ENCODE assay signal across 8 cellular contexts in the genomic region with DNA sequence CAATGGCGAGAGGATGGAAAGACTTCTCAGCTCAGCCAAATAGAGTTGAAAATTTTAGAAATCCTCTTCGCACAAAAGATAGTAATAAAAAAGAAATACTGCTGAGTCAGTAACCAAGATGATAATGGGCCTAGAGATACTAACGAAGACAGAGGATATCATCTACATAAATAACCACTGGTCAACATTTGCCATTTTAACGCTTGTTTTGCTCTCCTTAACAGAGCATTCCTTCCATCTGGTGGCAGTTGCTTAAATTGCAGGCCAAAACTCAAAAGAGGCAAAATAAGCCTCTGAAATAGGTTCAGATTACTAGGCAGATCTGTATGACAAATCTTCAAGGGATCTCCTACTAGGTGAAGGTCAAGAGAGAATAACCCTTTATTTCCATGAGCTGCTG. TPM values are rescaled to one million over a fixed set of nuclear protein-coding genes. Genes with fewer than 3 reads are reported as not detected.
DNase-seq lines count a peak whose midpoint lies in the region; ATAC-seq and TF ChIP-seq lines count a peak whose summit lies in the region.
"Had no signal": no experiment of that assay in that cellular context is flagged by ENCODE, and none has a peak within 500 bp of the region (broad histone marks: within the 10 kb centered on the region; RNA-seq: fewer than 3 reads in every experiment).

No MANE protein-coding gene starts in this region.

- CTCF ChIA-PET in mammary epithelial cell (lab: Charles Lee; ENCODE audit: low non-redundant PET), result no interaction called here

- no peak overlapping the region for H3K9ac ChIP-seq in Karpas-422 (ENCODE audit: low read length)
- no peak overlapping the region for H3K9ac ChIP-seq in mammary epithelial cell (ENCODE audit: insufficient read depth, low read length)
- H3K9ac ChIP-seq in neural progenitor cell, result no peak overlapping the region

- no peaks in the 10 kb centered on the region for H3K27me3 Mint-ChIP-seq in neural progenitor cell (ENCODE audit: insufficient read depth, low read depth)

- no peaks in the 10 kb centered on the region for H3K27me3 ChIP-seq in GM06990 (replicated peaks; ENCODE audit: control insufficient read depth, insufficient read depth, low read length)
- H3K27me3 ChIP-seq in Karpas-422 (ENCODE audit: low read length), result no peaks in the 10 kb centered on the region
- no peaks in the 10 kb centered on the region for H3K27me3 ChIP-seq in mammary epithelial cell (ENCODE audit: insufficient read depth, low read length)
- no peaks in the 10 kb centered on the region for H3K27me3 ChIP-seq in neural progenitor cell

- peaks cover 9% of the 10 kb centered on the region for H3K9me3 Mint-ChIP-seq in neural progenitor cell

- intact Hi-C loops in mammary epithelial cell (cut with micrococcal nuclease), result loop anchor here (2.0 to 10.0 kb wide), 4 partner anchors 175 to 985 kb away; partner anchors contain the start of gene ATP11C

- in situ Hi-C loops in mammary epithelial cell (cut with MboI; ENCODE audit: low sequenced_read_pairs in 2 of 2), result no loop called here

- TF ChIP-seq CTCF in GM06990 (IDR thresholded peaks at IDR 0.05; ENCODE audit: insufficient read depth, low read length, poor library complexity, severe bottlenecking), result peak; percentile 44
- peak; percentile 37 to 48 for TF ChIP-seq CTCF in mammary epithelial cell (conservative IDR thresholded peaks at IDR 0.05 in 1 of 2, IDR thresholded peaks at IDR 0.05 in 1 of 2; ENCODE audit: extremely low read depth in 1 of 2, insufficient read depth in 1 of 2, low read depth in 1 of 2, low read length in 2 of 2)
- peak; percentile 57 for TF ChIP-seq CTCF in neural progenitor cell (IDR thresholded peaks at IDR 0.05)

- H3K4me1 Mint-ChIP-seq in neural progenitor cell, result no peaks in the 10 kb centered on the region

- no peak overlapping the region for H3K4me3 Mint-ChIP-seq in neural progenitor cell
- H3K4me3 Mint-ChIP-seq: T-helper 2 cell treated with Interferon-gamma antibody and Interleukin-4, amounts not matched to agents 5 μg/mL and 100 μg/mL, for 36 hours had no signal

- no peak overlapping the region for H3K4me2 ChIP-seq in Karpas-422 (ENCODE audit: low read depth, low read length, poor library complexity, severe bottlenecking)
- no peak overlapping the region for H3K4me2 ChIP-seq in mammary epithelial cell (ENCODE audit: insufficient read depth, low read depth, low read length)
- H3K4me2 ChIP-seq in neural progenitor cell, result no peak overlapping the region

- H3K4me1 ChIP-seq in Karpas-422 (ENCODE audit: low read length) (no peaks in the 10 kb centered on the region), mammary epithelial cell (ENCODE audit: insufficient read depth, low read length) (peaks cover 7% of the 10 kb centered on the region), neural progenitor cell (no peaks in the 10 kb centered on the region)

- H3K36me3 Mint-ChIP-seq in neural progenitor cell, result peaks cover 23% of the 10 kb centered on the region

- no peak overlapping the region for H3K27ac Mint-ChIP-seq in neural progenitor cell
- H3K27ac Mint-ChIP-seq: T-helper 2 cell treated with Interferon-gamma antibody and Interleukin-4, amounts not matched to agents 5 μg/mL and 100 μg/mL, for 36 hours had no signal

- no peaks in the 10 kb centered on the region for H3F3A ChIP-seq in neural progenitor cell (ENCODE audit: low read depth)

- no peaks in the 10 kb centered on the region for H3K9me3 ChIP-seq in Karpas-422 (ENCODE audit: low read length)
- peaks cover under 1% of the 10 kb centered on the region for H3K9me3 ChIP-seq in mammary epithelial cell (replicated peaks; ENCODE audit: insufficient read depth, low read length)
- H3K9me3 ChIP-seq in neural progenitor cell (ENCODE audit: low read depth), result peaks cover 16% of the 10 kb centered on the region

- H2AFZ ChIP-seq in Karpas-422 (ENCODE audit: low read length), result no peak overlapping the region
- H2AFZ ChIP-seq in mammary epithelial cell (ENCODE audit: low read depth, low read length), result no peak overlapping the region
- no peak overlapping the region for H2AFZ ChIP-seq in neural progenitor cell (replicated peaks)

- H3K36me3 ChIP-seq in GM06990 (ENCODE audit: control insufficient read depth, insufficient read depth, low read length) (no peaks in the 10 kb centered on the region), Karpas-422 (ENCODE audit: insufficient read depth, low read length) (no peaks in the 10 kb centered on the region; the same call in 1 of the 2 replicates), mammary epithelial cell (ENCODE audit: insufficient read depth, low read length) (peaks cover 2% of the 10 kb centered on the region), neural progenitor cell (peaks cover 5% of the 10 kb centered on the region)

- H3K79me2 ChIP-seq in Karpas-422 (ENCODE audit: low read length) (no peaks in the 10 kb centered on the region), mammary epithelial cell (ENCODE audit: insufficient read depth, low read length) (no peaks in the 10 kb centered on the region), neural progenitor cell (ENCODE audit: low read depth) (no peaks in the 10 kb centered on the region)

- H3K4me3 ChIP-seq in GM06990 (replicated peaks; ENCODE audit: low read depth, low read length) (no peak overlapping the region), Karpas-422 (ENCODE audit: low read length) (no peak overlapping the region), mammary epithelial cell (replicated peaks in 1 of 3; ENCODE audit: insufficient read depth in 1 of 3, low read depth in 2 of 3, low read length in 3 of 3) (no peak overlapping the region), neural progenitor cell (no peak overlapping the region)

- BruUV-seq in mammary epithelial cell (replicated peaks; lab: Mats Ljungman, UMichigan), result no TSS peak

- dilution Hi-C loops in mammary epithelial cell (cut with HindIII; ENCODE audit: low sequenced_read_pairs), result no loop called here

- H3K27ac ChIP-seq in Karpas-422 (ENCODE audit: low read length) (no peak overlapping the region), mammary epithelial cell (ENCODE audit: insufficient read depth, low read depth, low read length) (no peak overlapping the region), neural progenitor cell (no peak overlapping the region)

- H4K20me1 ChIP-seq in Karpas-422 (ENCODE audit: insufficient read depth, low read depth, low read length), result no peaks in the 10 kb centered on the region
- no peaks in the 10 kb centered on the region for H4K20me1 ChIP-seq in mammary epithelial cell (ENCODE audit: insufficient read depth, low read length)
- no peaks in the 10 kb centered on the region for H4K20me1 ChIP-seq in neural progenitor cell (ENCODE audit: low read depth)

- DNase-seq in GM06990 (ENCODE audit: extremely low read depth, insufficient read length), result no peak
- DNase-seq in Karpas-422, result peak; percentile 55
- peak; percentile 15 for DNase-seq in mammary epithelial cell
- peak; percentile 24 for DNase-seq in neural progenitor cell (ENCODE audit: low spot score)
- DNase-seq in germinal center (ENCODE audit: low spot score), result no peak

- H3K9me2 ChIP-seq in Karpas-422 (replicated peaks; ENCODE audit: insufficient read depth, low read length), result no peaks in the 10 kb centered on the region

- ATAC-seq in GM19455 (IDR thresholded peaks at IDR 0.05; ENCODE audit: unreplicated experiment), result no peak
- ATAC-seq in GM21515 (IDR thresholded peaks at IDR 0.05; ENCODE audit: unreplicated experiment), result no peak

- WGBS in mammary epithelial cell (ENCODE audit: low coverage, missing lambda C conversion rate), result 81% methylated on average over 4 of the region's 4 CpGs

RNA-seq across cellular contexts. Expression of gene MCF2, which starts 51.7 kb away (rescaled TPM):
- 0.07 and 0.58 TPM in 2 replicates for total RNA-seq in Karpas-422 (2014; rRNA removed; shearing (Covaris generic); ENCODE audit: low replicate concordance)
- total RNA-seq in mammary epithelial cell (under 1 TPM; 0.09 to 0.17 TPM), neural progenitor cell (ENCODE audit: low replicate concordance) (0.09 and 0.80 TPM in 2 replicates)
- 0.15 TPM for polyA plus RNA-seq in mammary epithelial cell
- polyA minus RNA-seq in mammary epithelial cell, result not detected

Comparison
In these comparisons a context has a peak if more than half of its experiments do, and no peak if none do; other contexts are left out.
1. DNase-seq: peak in Karpas-422 (single experiment), mammary epithelial cell (single experiment) and neural progenitor cell (single experiment); none in GM06990 (single experiment) and germinal center (single experiment).
2. Peak in every context shown above with its lines, with median percentiles within 50 percentile points of each other: CTCF ChIP-seq.